Comparison of ENCODE assay signal across 8 cellular contexts in genomic region chr19:48390188-48391099, GRCh38. TPM values are rescaled to one million over a fixed set of nuclear protein-coding genes. Genes with fewer than 3 reads are reported as not detected.
DNase-seq lines count a peak whose midpoint lies in the region; ATAC-seq and TF ChIP-seq lines count a peak whose summit lies in the region.

No MANE protein-coding gene starts in this region.

- no peak overlapping the region for H2AFZ ChIP-seq in Karpas-422 (ENCODE audit: low read length)
- H2AFZ ChIP-seq in smooth muscle cell (ENCODE audit: low read depth), result peak overlapping the region; percentile 23

- peaks cover 23% of the 10 kb centered on the region for H3K79me2 ChIP-seq in Karpas-422 (ENCODE audit: low read length)
- H3K79me2 ChIP-seq in smooth muscle cell (ENCODE audit: low read depth), result peaks cover 32% of the 10 kb centered on the region

- H3K9me3 Mint-ChIP-seq in immature natural killer cell, result peaks cover 0 to 2% (median 0%) of the 10 kb centered on the region in 6 donors

- peaks cover 0 to 8% (median 5%) of the 10 kb centered on the region in 3 donors for H3K36me3 Mint-ChIP-seq in immature natural killer cell

- peaks cover 3 to 22% (median 6%) of the 10 kb centered on the region in 3 donors for H3K27me3 Mint-ChIP-seq in immature natural killer cell (ENCODE audit: low read depth in 3 of 3)

- H3K27ac ChIP-seq in Karpas-422 (ENCODE audit: low read length), result peak overlapping the region; percentile 75
- peak overlapping the region; percentile 72 for H3K27ac ChIP-seq in smooth muscle cell (ENCODE audit: low read depth)

- peak overlapping the region; percentile 85 for H3K4me2 ChIP-seq in Karpas-422 (ENCODE audit: low read depth, low read length, poor library complexity, severe bottlenecking)
- peak overlapping the region; percentile 86 for H3K4me2 ChIP-seq in smooth muscle cell

- H3K9me2 ChIP-seq in Karpas-422 (replicated peaks; ENCODE audit: insufficient read depth, low read length), result no peaks in the 10 kb centered on the region

- TF ChIP-seq CTCF in WI38 (IDR thresholded peaks at IDR 0.05; ENCODE audit: low read depth, low read length) (peak; percentile 69), cardiac fibroblast (IDR thresholded peaks at IDR 0.05; ENCODE audit: low read depth, low read length) (peak; percentile 81), smooth muscle cell (IDR thresholded peaks at IDR 0.05; ENCODE audit: borderline replicate concordance, insufficient read depth, poor library complexity, severe bottlenecking) (peak; percentile 48)

- H3K9ac ChIP-seq in Karpas-422 (ENCODE audit: low read length), result peak overlapping the region; percentile 97
- H3K9ac ChIP-seq in smooth muscle cell (ENCODE audit: low read depth), result peak overlapping the region; percentile 95

- H4K20me1 ChIP-seq in Karpas-422 (ENCODE audit: insufficient read depth, low read depth, low read length), result no peaks in the 10 kb centered on the region
- H4K20me1 ChIP-seq in smooth muscle cell (ENCODE audit: low read depth), result peaks cover 40% of the 10 kb centered on the region

- H3F3A ChIP-seq in smooth muscle cell (ENCODE audit: low read depth), result peaks cover 5% of the 10 kb centered on the region

- H3K4me3 ChIP-seq in Karpas-422 (ENCODE audit: low read length) (peak overlapping the region; percentile 90), WI38 (ENCODE audit: low read depth, low read length) (peak overlapping the region; percentile 98), cardiac fibroblast (replicated peaks in 1 of 2; ENCODE audit: low read depth in 2 of 2, low read length in 2 of 2) (peak overlapping the region; percentile 96), smooth muscle cell (peak overlapping the region; percentile 83)

- peak overlapping the region; percentile 84 to 97 (median 90) for H3K27ac Mint-ChIP-seq in immature natural killer cell

- WGBS in smooth muscle cell (ENCODE audit: low lambda C conversion rate), result 8% methylated on average over 15 of the region's 24 CpGs

- H3K9me3 ChIP-seq in Karpas-422 (ENCODE audit: low read length), result no peaks in the 10 kb centered on the region
- no peaks in the 10 kb centered on the region for H3K9me3 ChIP-seq in smooth muscle cell (replicated peaks; ENCODE audit: low read depth)

- H3K27me3 ChIP-seq in Karpas-422 (ENCODE audit: low read length) (no peaks in the 10 kb centered on the region), smooth muscle cell (ENCODE audit: low read depth) (no peaks in the 10 kb centered on the region)

- DNase-seq in NCI-H510A (lab: John Stamatoyannopoulos, UW) (peak; percentile 50), NCI-H510A treated with DMSO at 0.1 percent for 48 hours (lab: John Stamatoyannopoulos, UW) (no peak), Karpas-422 (peak; percentile 87), cardiac fibroblast (ENCODE audit: low read depth in 2 of 2) (peak; percentile 66 to 74), immature natural killer cell (peak; percentile 60 to 69 (median 64)), smooth muscle cell (lab: John Stamatoyannopoulos, UW; ENCODE audit: unreplicated experiment) (no peak)

- H3K36me3 ChIP-seq in Karpas-422 (ENCODE audit: insufficient read depth, low read length) (peaks cover 14% of the 10 kb centered on the region), smooth muscle cell (ENCODE audit: low read depth) (peaks cover 3% of the 10 kb centered on the region)

- peaks cover 7% of the 10 kb centered on the region for H3K4me1 ChIP-seq in Karpas-422 (ENCODE audit: low read length)
- H3K4me1 ChIP-seq in smooth muscle cell (ENCODE audit: low read depth), result peaks cover 18% of the 10 kb centered on the region

- H3K4me3 Mint-ChIP-seq in immature natural killer cell, result peak overlapping the region; percentile 83 to 94 (median 90)

- no peak for ATAC-seq in GM18519 (IDR thresholded peaks at IDR 0.05; ENCODE audit: low FRiP score, unreplicated experiment)

- peaks cover 15 to 25% of the 10 kb centered on the region in 2 donors for H3K4me1 Mint-ChIP-seq in immature natural killer cell

RNA-seq across cellular contexts. Expression of gene KDELR1, which starts 0.9 kb away (rescaled TPM):
- total RNA-seq in Karpas-422 (2014; rRNA removed; shearing (Covaris generic); ENCODE audit: low replicate concordance), result 39.5 and 53.7 TPM in 2 replicates
- polyA plus RNA-seq in immature natural killer cell (10 to 100 TPM; 14.8 to 30.5 (median 20.2) TPM), smooth muscle cell (296 and 315 TPM in 2 replicates)
- 203 and 239 TPM in 2 replicates for total RNA-seq in smooth muscle cell

RNA-seq across cellular contexts. Expression of gene GRIN2D, which starts 3.0 kb away (rescaled TPM):
- not detected in 2 replicates for total RNA-seq in Karpas-422 (2014; rRNA removed; shearing (Covaris generic); ENCODE audit: low replicate concordance)
- not detected for polyA plus RNA-seq in immature natural killer cell
- 3.5 and 4.0 TPM in 2 replicates for total RNA-seq in smooth muscle cell
- polyA plus RNA-seq in smooth muscle cell, result 10.7 and 12.7 TPM in 2 replicates

RNA-seq across cellular contexts. Expression of gene SYNGR4, which starts 26.3 kb away (rescaled TPM):
- total RNA-seq in Karpas-422 (2014; rRNA removed; shearing (Covaris generic); ENCODE audit: low replicate concordance), result not detected in 2 replicates
- polyA plus RNA-seq in immature natural killer cell (not detected), smooth muscle cell (0.98 TPM in 1 of 2 replicates, not detected in the other)
- not detected in 2 replicates for total RNA-seq in smooth muscle cell

RNA-seq across cellular contexts. Expression of gene TMEM143, which starts 26.7 kb away (rescaled TPM):
- total RNA-seq in Karpas-422 (2014; rRNA removed; shearing (Covaris generic); ENCODE audit: low replicate concordance), result 7.8 and 10.4 TPM in 2 replicates
- 1 to 10 TPM; 2.8 to 6.3 (median 3.1) TPM for polyA plus RNA-seq in immature natural killer cell
- total RNA-seq in smooth muscle cell, result 3.0 and 3.8 TPM in 2 replicates
- polyA plus RNA-seq in smooth muscle cell, result 11.2 and 18.7 TPM in 2 replicates

RNA-seq across cellular contexts. Expression of gene GRWD1, which starts 55.3 kb away (rescaled TPM):
- total RNA-seq in Karpas-422 (2014; rRNA removed; shearing (Covaris generic); ENCODE audit: low replicate concordance), result 15.9 and 22.2 TPM in 2 replicates
- polyA plus RNA-seq in immature natural killer cell, result 10 to 100 TPM; 32.3 to 42.4 (median 34.6) TPM
- 11.7 and 22.1 TPM in 2 replicates for total RNA-seq in smooth muscle cell
- 23.6 and 25.7 TPM in 2 replicates for polyA plus RNA-seq in smooth muscle cell

Comparison
In these comparisons a context has a peak if more than half of its experiments do, and no peak if none do; other contexts are left out.
1. DNase-seq: peak in NCI-H510A (single experiment), Karpas-422 (single experiment), cardiac fibroblast (2 of 2) and immature natural killer cell (3 of 3); none in NCI-H510A treated with DMSO at 0.1 percent for 48 hours (single experiment) and smooth muscle cell (single experiment).
2. Peak in every context shown above with its lines, with median percentiles within 50 percentile points of each other: H3K4me3 ChIP-seq and CTCF ChIP-seq.